Comparison of ENCODE assay signal across 8 cellular contexts in the genomic region with DNA sequence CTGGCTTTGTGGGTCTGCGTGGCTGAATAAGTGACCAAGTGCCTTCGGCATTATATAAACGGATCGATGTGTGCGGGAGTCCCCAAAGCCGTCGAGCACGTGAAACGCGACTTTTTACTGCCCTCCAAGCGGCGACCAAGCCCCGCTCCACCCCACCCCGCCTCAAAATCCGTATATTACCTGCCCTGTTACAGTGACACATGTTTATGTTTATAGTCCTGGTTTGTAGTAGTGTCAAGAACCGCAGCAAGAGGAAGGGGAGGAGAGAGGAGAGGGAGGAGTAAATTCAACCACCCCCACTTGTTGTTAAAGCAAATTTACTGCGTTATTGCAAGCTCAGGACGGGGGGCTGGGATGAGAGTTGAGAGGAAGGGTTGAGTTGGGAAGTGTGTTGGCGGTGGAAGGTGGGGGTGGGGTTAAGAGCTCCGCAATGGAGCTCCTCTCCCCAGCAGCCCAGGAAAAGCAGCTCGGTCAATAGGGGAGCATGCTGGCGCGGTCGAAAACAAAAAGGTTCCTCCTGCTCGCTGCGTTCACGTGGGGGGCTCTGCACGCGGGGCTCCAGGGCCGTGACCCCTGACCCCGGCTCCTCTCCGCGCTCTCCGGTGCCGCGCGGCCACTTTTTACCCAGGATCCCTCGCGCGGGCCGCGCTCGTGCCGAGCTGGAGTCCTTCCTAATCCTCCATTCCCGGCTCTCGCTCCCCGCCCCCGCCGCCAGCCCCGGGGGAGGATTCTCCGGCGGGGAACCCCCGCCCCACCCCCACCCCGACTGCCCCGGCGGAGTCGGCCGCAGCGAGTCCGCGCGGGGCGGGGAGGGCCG. TPM values are rescaled to one million over a fixed set of nuclear protein-coding genes. Genes with fewer than 3 reads are reported as not detected.
DNase-seq lines count a peak whose midpoint lies in the region; ATAC-seq and TF ChIP-seq lines count a peak whose summit lies in the region.

A gene (minus strand): TSS at position 316 of the 817 bp plus-strand sequence. CDS start 7,860 bp downstream, outside the sequence.

- peak; percentile 29 to 36 for TF ChIP-seq RAD21 in liver (IDR thresholded peaks at IDR 0.05)

- POLR2A ChIA-PET in activated CD4-positive, alpha-beta T cell treated with anti-CD3 and anti-CD28 coated beads for 36 hours (lab: Charles Lee), result interaction anchor here (0.6 to 1.0 kb wide), 4 partner anchors 22 to 704 kb away, joined by 3 to 5 read pairs (median 3); no protein-coding TSS in a partner anchor

- H3K27ac Mint-ChIP-seq in activated CD4-positive, alpha-beta T cell treated with anti-CD3 and anti-CD28 coated beads for 36 hours, result peak within 1 kb of the TSS; percentile 96

- intact Hi-C loops in activated CD4-positive, alpha-beta T cell treated with anti-CD3 and anti-CD28 coated beads for 36 hours (cut with DNase I, micrococcal nuclease), result loop anchor here (1.0 to 10.0 kb wide), 11 partner anchors 7 to 1919 kb away; a partner anchor contains a TSS
- intact Hi-C loops in dorsolateral prefrontal cortex (cut with DNase I), result loop anchor here (1.0 to 5.0 kb wide), 3 partner anchors 8 to 797 kb away; a partner anchor contains a TSS

- under 1% methylated on average over 64 of the region's 64 CpGs for WGBS in liver

- H3K4me1 ChIP-seq in liver (ENCODE audit: control insufficient read depth in 4 of 4, insufficient read depth in 4 of 4, low read length in 3 of 4), result peaks cover 0 to 27% (median 7%) of the 10 kb centered on the region in 4 donors

- peaks cover 17% of the 10 kb centered on the region for H3K27me3 Mint-ChIP-seq in activated CD4-positive, alpha-beta T cell treated with anti-CD3 and anti-CD28 coated beads for 36 hours

- H3K36me3 Mint-ChIP-seq in activated CD4-positive, alpha-beta T cell treated with anti-CD3 and anti-CD28 coated beads for 36 hours (ENCODE audit: low read depth), result no peaks in the 10 kb centered on the region

- H3K36me3 ChIP-seq in liver (ENCODE audit: control insufficient read depth in 4 of 4, insufficient read depth in 3 of 4, low read depth in 1 of 4, low read length in 3 of 4), result no peaks in the 10 kb centered on the region

- H3K4me3 ChIP-seq in dorsolateral prefrontal cortex (peak within 1 kb of the TSS; percentile 53 to 89 (median 77)), liver (ENCODE audit: low read depth in 1 of 3, low read length in 3 of 3) (peak within 1 kb of the TSS; percentile 82 to 89 (median 82))

- peak within 1 kb of the TSS; percentile 80 for H3K4me3 Mint-ChIP-seq in activated CD4-positive, alpha-beta T cell treated with anti-CD3 and anti-CD28 coated beads for 36 hours

- TF ChIP-seq CTCF in dorsolateral prefrontal cortex (IDR thresholded peaks at IDR 0.05 in 54 of 56, conservative IDR thresholded peaks at IDR 0.05 in 2 of 56; ENCODE audit: low read depth in 1 of 56, partially characterized antibody in 56 of 56) (peak in 11 of 56 donors; percentile 2 to 32 (median 14)), liver (IDR thresholded peaks at IDR 0.05; ENCODE audit: low read depth, low read length, missing input control) (no peak)

- peak within 1 kb of the TSS; percentile 98 to 99 for H3K9ac ChIP-seq in liver (ENCODE audit: low read depth in 1 of 2, low read length in 2 of 2)

- CTCF ChIA-PET in activated CD4-positive, alpha-beta T cell treated with anti-CD3 and anti-CD28 coated beads for 36 hours (lab: Charles Lee), result interaction anchor here (0.9 to 1.2 kb wide), 2 partner anchors 18 to 30 kb away, joined by 3 to 4 read pairs; no protein-coding TSS in a partner anchor

- ATAC-seq in GM19035 (IDR thresholded peaks at IDR 0.05; ENCODE audit: unreplicated experiment), result peak; percentile 55
- peak; percentile 64 for ATAC-seq in HG03432 (IDR thresholded peaks at IDR 0.05; ENCODE audit: unreplicated experiment)
- peak; percentile 71 for ATAC-seq in activated CD4-positive, alpha-beta T cell treated with anti-CD3 and anti-CD28 coated beads for 36 hours

- H3K27ac ChIP-seq in dorsolateral prefrontal cortex (peak within 1 kb of the TSS; percentile 90 to 100 (median 99)), liver (ENCODE audit: low read depth in 1 of 2, low read length in 2 of 2) (peak within 1 kb of the TSS; percentile 96 to 97)

- peaks cover 24% of the 10 kb centered on the region for H3K4me1 Mint-ChIP-seq in activated CD4-positive, alpha-beta T cell treated with anti-CD3 and anti-CD28 coated beads for 36 hours

- H3K9me3 Mint-ChIP-seq in activated CD4-positive, alpha-beta T cell treated with anti-CD3 and anti-CD28 coated beads for 36 hours (ENCODE audit: low read depth), result no peaks in the 10 kb centered on the region

- H3K9me3 ChIP-seq in liver (ENCODE audit: control insufficient read depth in 4 of 4, low read length in 3 of 4), result no peaks in the 10 kb centered on the region

- H3K27me3 ChIP-seq in dorsolateral prefrontal cortex (no peaks in the 10 kb centered on the region), liver (ENCODE audit: control insufficient read depth in 4 of 4, insufficient read depth in 4 of 4, low read length in 3 of 4) (no peaks in the 10 kb centered on the region)

- peak; percentile 82 for DNase-seq in AG08396 (ENCODE audit: low spot score)
- peak; percentile 90 for DNase-seq in NCI-H446 treated with DMSO at 0.1 percent for 48 hours (lab: John Stamatoyannopoulos, UW)
- peak; percentile 81 for DNase-seq in activated CD4-positive, alpha-beta T cell treated with anti-CD3 and anti-CD28 coated beads for 36 hours
- DNase-seq in dorsolateral prefrontal cortex, result peak in 9 of 10 donors; percentile 53 to 86 (median 70)
- DNase-seq in stimulated activated CD4-positive, alpha-beta T cell treated with anti-CD3 and anti-CD28 coated beads, Interleukin-4, amount 100 ng/mL, for 24 hours, result peak; percentile 62

TF ChIP-seq in liver, 16 proteins besides CTCF, POLR2A, EP300 and RAD21 (continues in another document):
- TF ChIP-seq TAF1 (conservative IDR thresholded peaks at IDR 0.05) (peak; percentile 56), FOXA2 (IDR thresholded peaks at IDR 0.05) (no peak), FOXA1 (IDR thresholded peaks at IDR 0.05) (no peak), JUND (IDR thresholded peaks at IDR 0.05) (no peak), GABPA (IDR thresholded peaks at IDR 0.05 in 1 of 2, conservative IDR thresholded peaks at IDR 0.05 in 1 of 2) (peak in 1 of 2 donors; percentile 44), YY1 (IDR thresholded peaks at IDR 0.05) (peak; percentile 87), RXRA (IDR thresholded peaks at IDR 0.05) (peak; percentile 62 to 72), NR2F2 (IDR thresholded peaks at IDR 0.05) (peak; percentile 71), SP1 (IDR thresholded peaks at IDR 0.05) (peak; percentile 88), HNF4A (conservative IDR thresholded peaks at IDR 0.05) (peak; percentile 23 to 42), HNF4G (IDR thresholded peaks at IDR 0.05) (no peak)
- TF ChIP-seq, protein P1, sequence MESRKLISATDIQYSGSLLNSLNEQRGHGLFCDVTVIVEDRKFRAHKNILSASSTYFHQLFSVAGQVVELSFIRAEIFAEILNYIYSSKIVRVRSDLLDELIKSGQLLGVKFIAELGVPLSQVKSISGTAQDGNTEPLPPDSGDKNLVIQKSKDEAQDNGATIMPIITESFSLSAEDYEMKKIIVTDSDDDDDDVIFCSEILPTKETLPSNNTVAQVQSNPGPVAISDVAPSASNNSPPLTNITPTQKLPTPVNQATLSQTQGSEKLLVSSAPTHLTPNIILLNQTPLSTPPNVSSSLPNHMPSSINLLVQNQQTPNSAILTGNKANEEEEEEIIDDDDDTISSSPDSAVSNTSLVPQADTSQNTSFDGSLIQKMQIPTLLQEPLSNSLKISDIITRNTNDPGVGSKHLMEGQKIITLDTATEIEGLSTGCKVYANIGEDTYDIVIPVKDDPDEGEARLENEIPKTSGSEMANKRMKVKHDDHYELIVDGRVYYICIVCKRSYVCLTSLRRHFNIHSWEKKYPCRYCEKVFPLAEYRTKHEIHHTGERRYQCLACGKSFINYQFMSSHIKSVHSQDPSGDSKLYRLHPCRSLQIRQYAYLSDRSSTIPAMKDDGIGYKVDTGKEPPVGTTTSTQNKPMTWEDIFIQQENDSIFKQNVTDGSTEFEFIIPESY (IDR thresholded peaks at IDR 0.05), result peak; percentile 38
- TF ChIP-seq, protein P2, sequence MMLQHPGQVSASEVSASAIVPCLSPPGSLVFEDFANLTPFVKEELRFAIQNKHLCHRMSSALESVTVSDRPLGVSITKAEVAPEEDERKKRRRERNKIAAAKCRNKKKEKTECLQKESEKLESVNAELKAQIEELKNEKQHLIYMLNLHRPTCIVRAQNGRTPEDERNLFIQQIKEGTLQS (IDR thresholded peaks at IDR 0.05), result no peak
- TF ChIP-seq, protein P3, sequence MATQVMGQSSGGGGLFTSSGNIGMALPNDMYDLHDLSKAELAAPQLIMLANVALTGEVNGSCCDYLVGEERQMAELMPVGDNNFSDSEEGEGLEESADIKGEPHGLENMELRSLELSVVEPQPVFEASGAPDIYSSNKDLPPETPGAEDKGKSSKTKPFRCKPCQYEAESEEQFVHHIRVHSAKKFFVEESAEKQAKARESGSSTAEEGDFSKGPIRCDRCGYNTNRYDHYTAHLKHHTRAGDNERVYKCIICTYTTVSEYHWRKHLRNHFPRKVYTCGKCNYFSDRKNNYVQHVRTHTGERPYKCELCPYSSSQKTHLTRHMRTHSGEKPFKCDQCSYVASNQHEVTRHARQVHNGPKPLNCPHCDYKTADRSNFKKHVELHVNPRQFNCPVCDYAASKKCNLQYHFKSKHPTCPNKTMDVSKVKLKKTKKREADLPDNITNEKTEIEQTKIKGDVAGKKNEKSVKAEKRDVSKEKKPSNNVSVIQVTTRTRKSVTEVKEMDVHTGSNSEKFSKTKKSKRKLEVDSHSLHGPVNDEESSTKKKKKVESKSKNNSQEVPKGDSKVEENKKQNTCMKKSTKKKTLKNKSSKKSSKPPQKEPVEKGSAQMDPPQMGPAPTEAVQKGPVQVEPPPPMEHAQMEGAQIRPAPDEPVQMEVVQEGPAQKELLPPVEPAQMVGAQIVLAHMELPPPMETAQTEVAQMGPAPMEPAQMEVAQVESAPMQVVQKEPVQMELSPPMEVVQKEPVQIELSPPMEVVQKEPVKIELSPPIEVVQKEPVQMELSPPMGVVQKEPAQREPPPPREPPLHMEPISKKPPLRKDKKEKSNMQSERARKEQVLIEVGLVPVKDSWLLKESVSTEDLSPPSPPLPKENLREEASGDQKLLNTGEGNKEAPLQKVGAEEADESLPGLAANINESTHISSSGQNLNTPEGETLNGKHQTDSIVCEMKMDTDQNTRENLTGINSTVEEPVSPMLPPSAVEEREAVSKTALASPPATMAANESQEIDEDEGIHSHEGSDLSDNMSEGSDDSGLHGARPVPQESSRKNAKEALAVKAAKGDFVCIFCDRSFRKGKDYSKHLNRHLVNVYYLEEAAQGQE (IDR thresholded peaks at IDR 0.05), result peak; percentile 40
- TF ChIP-seq, protein P4, sequence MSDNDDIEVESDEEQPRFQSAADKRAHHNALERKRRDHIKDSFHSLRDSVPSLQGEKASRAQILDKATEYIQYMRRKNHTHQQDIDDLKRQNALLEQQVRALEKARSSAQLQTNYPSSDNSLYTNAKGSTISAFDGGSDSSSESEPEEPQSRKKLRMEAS (IDR thresholded peaks at IDR 0.05), result peak; percentile 65

RNA-seq across cellular contexts. Expression of the gene that starts here (rescaled TPM):
- total RNA-seq in activated CD4-positive, alpha-beta T cell treated with anti-CD3 and anti-CD28 coated beads for 36 hours, result under 1 TPM; 0.32 to 0.54 TPM
- 1 to 10 TPM; 2.0 to 8.9 (median 4.4) TPM for total RNA-seq in dorsolateral prefrontal cortex
- 1 to 10 TPM; 2.3 to 2.6 TPM for total RNA-seq in liver
- polyA plus RNA-seq in liver, result under 1 TPM; 0.63 to 0.84 TPM

Comparison
In these comparisons a context has a peak if more than half of its experiments do, and no peak if none do; other contexts are left out.
1. Peak in every context shown above with its lines: DNase-seq, ATAC-seq, H3K4me3 ChIP-seq and H3K27ac ChIP-seq.
2. Peak in DNase-seq and ATAC-seq in activated CD4-positive, alpha-beta T cell treated with anti-CD3 and anti-CD28 coated beads for 36 hours; RNA of the gene not detected or under 1 TPM.